Comparison of ENCODE assay signal across 12 cellular contexts in genomic region chr19:17311455-17312248, GRCh38. TPM values are rescaled to one million over a fixed set of nuclear protein-coding genes. Genes with fewer than 3 reads are reported as not detected.
DNase-seq lines count a peak whose midpoint lies in the region; ATAC-seq and FAIRE-seq lines count a peak whose summit lies in the region.
"Had no signal": no experiment of that assay in that cellular context is flagged by ENCODE, and none has a peak within 500 bp of the region (broad histone marks: within the 10 kb centered on the region; RNA-seq: fewer than 3 reads in every experiment).

No MANE protein-coding gene starts in this region.

- no peak overlapping the region for H4K8ac ChIP-seq in mesendoderm (ENCODE audit: low read depth, low read length)

- no peak overlapping the region for H2BK5ac ChIP-seq in mesendoderm (ENCODE audit: low read length)

- CTCF ChIA-PET in CD4-positive, alpha-beta memory T cell (lab: Charles Lee; ENCODE audit: partially characterized antibody): interaction anchor here (0.6 to 1.2 kb wide), 2 partner anchors 12 to 74 kb away, joined by 3 to 4 read pairs; no protein-coding TSS in a partner anchor

- peak overlapping the region; percentile 74 for H3K9ac ChIP-seq in HUES6 (ENCODE audit: low read length)
- no peak overlapping the region for H3K9ac ChIP-seq in mesendoderm (ENCODE audit: low read length)

- no peak overlapping the region for H2BK15ac ChIP-seq in mesendoderm (replicated peaks; ENCODE audit: low read depth)

- peaks cover 20 to 51% (median 31%) of the 10 kb centered on the region in 4 donors for H3K4me1 Mint-ChIP-seq in CD4-positive, alpha-beta memory T cell

- peaks cover 11 to 21% of the 10 kb centered on the region in 2 donors for H3K36me3 Mint-ChIP-seq in CD4-positive, alpha-beta memory T cell

- H3K9me3 Mint-ChIP-seq in CD4-positive, alpha-beta memory T cell: no peaks in the 10 kb centered on the region

- H3K9me3 ChIP-seq in CD4-positive, alpha-beta memory T cell (ENCODE audit: control insufficient read depth in 1 of 2, low read length in 2 of 2): no peaks in the 10 kb centered on the region
- H3K9me3 ChIP-seq in HUES6 (ENCODE audit: control insufficient read depth, insufficient read depth, low read depth, low read length) (no peaks in the 10 kb centered on the region), SJCRH30 (replicated peaks) (no peaks in the 10 kb centered on the region)
- H3K9me3 ChIP-seq: left ventricle myocardium inferior had no signal

- peak overlapping the region in 6 of 8 donors; percentile 40 to 95 (median 64) for H3K4me3 Mint-ChIP-seq in CD4-positive, alpha-beta memory T cell

- peaks cover 22% of the 10 kb centered on the region for H3K79me2 ChIP-seq in mesendoderm (ENCODE audit: control insufficient read depth, insufficient read depth, low read length)

- H4K5ac ChIP-seq in mesendoderm (ENCODE audit: low read length): no peak overlapping the region

- H3K4me1 ChIP-seq in CD4-positive, alpha-beta memory T cell (ENCODE audit: insufficient read depth, low read length): peaks cover 33% of the 10 kb centered on the region
- H3K4me1 ChIP-seq in HUES6 (ENCODE audit: control insufficient read depth, insufficient read depth, low read length) (peaks cover 12% of the 10 kb centered on the region; the same call in 1 of the 2 replicates), mesendoderm (ENCODE audit: control insufficient read depth, low read depth, low read length) (peaks cover 2% of the 10 kb centered on the region), SJCRH30 (peaks cover 2% of the 10 kb centered on the region; the same call in 1 of the 2 replicates)

- H2AK5ac ChIP-seq in mesendoderm (ENCODE audit: low read length): no peak overlapping the region

- no peak overlapping the region for H3K18ac ChIP-seq in mesendoderm (ENCODE audit: low read length)

- WGBS in mesendoderm (ENCODE audit: extremely low coverage, insufficient coverage, low lambda C conversion rate): no CpG with 5 or more reads among the region's 15 CpGs

- H3K4me2 ChIP-seq in mesendoderm (ENCODE audit: low read length): no peak overlapping the region

- H3K27ac ChIP-seq in CD4-positive, alpha-beta memory T cell (ENCODE audit: low read depth, low read length): no peak overlapping the region
- H3K27ac ChIP-seq in HUES6 (ENCODE audit: low read depth, low read length) (no peak overlapping the region; the same call in 1 of the 2 replicates), mesendoderm (ENCODE audit: low read depth, low read length) (no peak overlapping the region), SJCRH30 (no peak overlapping the region)
- H3K27ac ChIP-seq: left ventricle myocardium inferior, SK-N-MC had no signal

- intact Hi-C loops in CD4-positive, alpha-beta memory T cell (cut with micrococcal nuclease): no loop called here

- POLR2A ChIA-PET in CD4-positive, alpha-beta memory T cell (lab: Charles Lee; ENCODE audit: partially characterized antibody): interaction anchor here (1.2 kb wide), 1 partner anchor 12 kb away, joined by 3 read pairs; no protein-coding TSS in a partner anchor

- H3K79me1 ChIP-seq in mesendoderm (ENCODE audit: low read length): peaks cover 17% of the 10 kb centered on the region

- no peak for ATAC-seq in HG03025 (IDR thresholded peaks at IDR 0.05; ENCODE audit: low FRiP score, unreplicated experiment)

- H3K27me3 ChIP-seq in CD4-positive, alpha-beta memory T cell (ENCODE audit: insufficient read depth, low read length): no peaks in the 10 kb centered on the region
- H3K27me3 ChIP-seq in HUES6 (ENCODE audit: control insufficient read depth, insufficient read depth, low read length) (no peaks in the 10 kb centered on the region), mesendoderm (ENCODE audit: insufficient read depth, low read length, poor library complexity) (no peaks in the 10 kb centered on the region), SJCRH30 (no peaks in the 10 kb centered on the region)

- H3K56ac ChIP-seq in mesendoderm (ENCODE audit: low read length): no peak overlapping the region

- FAIRE-seq in frontal cortex (lab: Jason Lieb, UNC): no peak

- no peak overlapping the region for H3K4me3 ChIP-seq in CD4-positive, alpha-beta memory T cell (ENCODE audit: low read length in 2 of 2)
- H3K4me3 ChIP-seq in HUES6 (ENCODE audit: low read depth, low read length) (no peak overlapping the region), mesendoderm (ENCODE audit: low read length) (no peak overlapping the region), SJCRH30 (no peak overlapping the region)
- H3K4me3 ChIP-seq: SK-N-MC had no signal

- H3K4ac ChIP-seq in mesendoderm (ENCODE audit: low read depth, low read length): no peak overlapping the region

- DNase-seq in CD4-positive, alpha-beta memory T cell: peak in 1 of 5 donors; percentile 18
- peak; percentile 90 for DNase-seq in astrocyte of the hippocampus (ENCODE audit: low read depth, low spot score)
- peak; percentile 77 for DNase-seq in mesendoderm
- no peak for DNase-seq in frontal cortex (ENCODE audit: low spot score in 2 of 2)
- no peak for DNase-seq in putamen (ENCODE audit: low spot score)
- DNase-seq in SJCRH30: no peak
- DNase-seq: central memory CD4-positive, alpha-beta T cell; left ventricle myocardium inferior; NCI-H1105 treated with DMSO at 0.1 percent for 48 hours had no signal

- H3K27me3 Mint-ChIP-seq in CD4-positive, alpha-beta memory T cell: no peaks in the 10 kb centered on the region

- peaks cover 29% of the 10 kb centered on the region for H3K36me3 ChIP-seq in CD4-positive, alpha-beta memory T cell (ENCODE audit: insufficient read depth, low read length)
- H3K36me3 ChIP-seq in HUES6 (ENCODE audit: control insufficient read depth, insufficient read depth, low read length) (peaks cover 41% of the 10 kb centered on the region), mesendoderm (ENCODE audit: control insufficient read depth, insufficient read depth, low read length) (peaks cover 6% of the 10 kb centered on the region), SJCRH30 (peaks cover 24% of the 10 kb centered on the region)

- no peak overlapping the region for H2BK120ac ChIP-seq in mesendoderm (ENCODE audit: low read depth, low read length)

- no peak overlapping the region for H3K23ac ChIP-seq in mesendoderm (ENCODE audit: low read length)

- H3K27ac Mint-ChIP-seq in CD4-positive, alpha-beta memory T cell: peak overlapping the region in 5 of 7 donors; percentile 27 to 90 (median 64)

RNA-seq across cellular contexts. Expression of gene DDA1, which starts 2.3 kb away (rescaled TPM):
- total RNA-seq in CD4-positive, alpha-beta memory T cell: 10 to 100 TPM; 36.4 to 42.6 TPM
- polyA plus RNA-seq in CD4-positive, alpha-beta memory T cell: 10 to 100 TPM; 31.6 to 42.6 TPM
- 87.4 TPM for polyA plus RNA-seq in mesendoderm (2013, experiment 1 of 2)
- 85.3 TPM for polyA plus RNA-seq in mesendoderm (2013, experiment 2 of 2)
- 10.2 TPM for total RNA-seq in frontal cortex
- total RNA-seq in SJCRH30 (2014; rRNA removed; shearing (Covaris generic)): 34.2 and 37.5 TPM in 2 replicates

RNA-seq across cellular contexts. Expression of gene MRPL34, which starts 6.0 kb away (rescaled TPM):
- 10 to 100 TPM; 69.4 to 74.1 TPM for total RNA-seq in CD4-positive, alpha-beta memory T cell
- polyA plus RNA-seq in CD4-positive, alpha-beta memory T cell: 100 to 1,000 TPM; 231 to 250 TPM
- 73.8 TPM for polyA plus RNA-seq in mesendoderm (2013, experiment 1 of 2)
- 75.8 TPM for polyA plus RNA-seq in mesendoderm (2013, experiment 2 of 2)
- 11.4 TPM for total RNA-seq in frontal cortex
- total RNA-seq in SJCRH30 (2014; rRNA removed; shearing (Covaris generic)): 68.5 and 69.0 TPM in 2 replicates

RNA-seq across cellular contexts. Expression of gene ABHD8, which starts 8.4 kb away (rescaled TPM):
- total RNA-seq in CD4-positive, alpha-beta memory T cell: 10 to 100 TPM in 1 of 2 experiments, 1 to 10 TPM in 1; 9.3 to 10.1 TPM
- 1 to 10 TPM; 6.0 to 7.9 TPM for polyA plus RNA-seq in CD4-positive, alpha-beta memory T cell
- polyA plus RNA-seq in mesendoderm (2013, experiment 1 of 2): 4.9 TPM
- 5.1 TPM for polyA plus RNA-seq in mesendoderm (2013, experiment 2 of 2)
- 20.4 TPM for total RNA-seq in frontal cortex
- 26.4 and 27.2 TPM in 2 replicates for total RNA-seq in SJCRH30 (2014; rRNA removed; shearing (Covaris generic))

RNA-seq across cellular contexts. Expression of gene ANO8, which starts 23.0 kb away (rescaled TPM):
- 10 to 100 TPM; 17.7 to 21.5 TPM for total RNA-seq in CD4-positive, alpha-beta memory T cell
- under 1 TPM in 1 of 2 donors, not detected in 1; 0.11 TPM for polyA plus RNA-seq in CD4-positive, alpha-beta memory T cell
- 4.2 TPM for polyA plus RNA-seq in mesendoderm (2013, experiment 1 of 2)
- polyA plus RNA-seq in mesendoderm (2013, experiment 2 of 2): 4.3 TPM
- total RNA-seq in frontal cortex: 20.0 TPM
- total RNA-seq in SJCRH30 (2014; rRNA removed; shearing (Covaris generic)): 2.7 and 3.0 TPM in 2 replicates

RNA-seq across cellular contexts. Expression of gene GTPBP3, which starts 25.7 kb away (rescaled TPM):
- total RNA-seq in CD4-positive, alpha-beta memory T cell: 10 to 100 TPM; 53.7 to 58.4 TPM
- polyA plus RNA-seq in CD4-positive, alpha-beta memory T cell: 10 to 100 TPM in 1 of 2 donors, 1 to 10 TPM in 1; 6.4 to 12.7 TPM
- 25.9 TPM for polyA plus RNA-seq in mesendoderm (2013, experiment 1 of 2)
- 26.0 TPM for polyA plus RNA-seq in mesendoderm (2013, experiment 2 of 2)
- 11.8 TPM for total RNA-seq in frontal cortex
- total RNA-seq in SJCRH30 (2014; rRNA removed; shearing (Covaris generic)): 27.6 and 31.2 TPM in 2 replicates

Comparison
In these comparisons a context has a peak if more than half of its experiments do, and no peak if none do; other contexts are left out.
1. DNase-seq: peak in astrocyte of the hippocampus (single experiment) and mesendoderm (single experiment); none in frontal cortex (0 of 2), putamen (single experiment) and SJCRH30 (0 of 2).